ENCODE assay signal across 18 cellular contexts in genomic region chr1:2137257-2138121, GRCh38. TPM values are rescaled to one million over a fixed set of nuclear protein-coding genes. Genes with fewer than 3 reads are reported as not detected.
A peak's percentile ranks its signal among the peaks of the same experiment; 100 is the strongest.
DNase-seq lines count a peak whose midpoint lies in the region; ATAC-seq and TF ChIP-seq lines count a peak whose summit lies in the region.
"Had no signal": no experiment of that assay in that cellular context is flagged by ENCODE, and none has a peak within 500 bp of the region (broad histone marks: within the 10 kb centered on the region; RNA-seq: fewer than 3 reads in every experiment).

No MANE protein-coding gene starts in this region.

- TF ChIP-seq CTCF in left ventricle myocardium inferior (IDR thresholded peaks at IDR 0.05; ENCODE audit: borderline replicate concordance) (no peak), WTC11 (IDR thresholded peaks at IDR 0.05) (no peak), lung (IDR thresholded peaks at IDR 0.05; ENCODE audit: control extremely low read depth, extremely low read depth) (no peak), upper lobe of right lung (IDR thresholded peaks at IDR 0.05) (no peak)

- no peak overlapping the region for H3K27ac ChIP-seq in left ventricle myocardium inferior (replicated peaks)
- H3K27ac ChIP-seq in lung (ENCODE audit: low read depth in 1 of 2, low read length in 1 of 2), result peak overlapping the region in 1 of 2 donors; percentile 90
- H3K27ac ChIP-seq in upper lobe of right lung, result peak overlapping the region; percentile 70
- H3K27ac ChIP-seq: neutrophil, sigmoid colon, uterus had no signal

- peaks cover 5% of the 10 kb centered on the region for H3K4me1 Mint-ChIP-seq in WTC11

- ATAC-seq in left cardiac atrium (no peak), WTC11 (no peak), lung (ENCODE audit: insufficient read depth, low FRiP score) (no peak), upper lobe of right lung (peak; percentile 53), HG02938 (IDR thresholded peaks at IDR 0.05; ENCODE audit: unreplicated experiment) (no peak)

- no peak overlapping the region for H3K4me3 ChIP-seq in left ventricle myocardium inferior
- H3K4me3 ChIP-seq in lung, result no peak overlapping the region
- H3K4me3 ChIP-seq in upper lobe of right lung, result no peak overlapping the region
- H3K4me3 ChIP-seq: sigmoid colon, uterus had no signal

- H3K9me3 Mint-ChIP-seq in WTC11, result no peaks in the 10 kb centered on the region
- H3K9me3 Mint-ChIP-seq: activated naive CD8-positive, alpha-beta T cell treated with anti-CD3 and anti-CD28 coated beads for 36 hours had no signal

- H3K27ac Mint-ChIP-seq in WTC11, result peak overlapping the region; percentile 79
- H3K27ac Mint-ChIP-seq: activated naive CD8-positive, alpha-beta T cell treated with anti-CD3 and anti-CD28 coated beads for 36 hours had no signal

- H3K4me3 Mint-ChIP-seq in WTC11, result no peak overlapping the region
- H3K4me3 Mint-ChIP-seq: activated naive CD8-positive, alpha-beta T cell treated with anti-CD3 and anti-CD28 coated beads for 36 hours had no signal

- H3K36me3 Mint-ChIP-seq in WTC11, result 0 out of 2 replicates have a peak, but pooled peaks cover 2% of the 10 kb centered on the region
- H3K36me3 Mint-ChIP-seq: activated naive CD8-positive, alpha-beta T cell treated with anti-CD3 and anti-CD28 coated beads for 36 hours had no signal

- H3K4me1 ChIP-seq in left ventricle myocardium inferior (peaks cover 43% of the 10 kb centered on the region), lung (ENCODE audit: control insufficient read depth in 2 of 2, insufficient read depth in 2 of 2, low read length in 2 of 2) (peaks cover 0 to 20% of the 10 kb centered on the region in 2 donors), upper lobe of right lung (peaks cover 31% of the 10 kb centered on the region)
- H3K4me1 ChIP-seq: uterus had no signal

- H3K27me3 Mint-ChIP-seq in WTC11 (ENCODE audit: low read depth), result no peaks in the 10 kb centered on the region; the same call in 1 of the 2 replicates
- H3K27me3 Mint-ChIP-seq: activated naive CD8-positive, alpha-beta T cell treated with anti-CD3 and anti-CD28 coated beads for 36 hours had no signal

- DNase-seq in left ventricle myocardium inferior (peak; percentile 9), left cardiac atrium (no peak), WTC11 (ENCODE audit: low spot score) (no peak), lung (ENCODE audit: low spot score) (peak; percentile 70), upper lobe of right lung (peak; percentile 86), NCI-H1436 treated with DMSO at 0.1 percent for 48 hours (lab: John Stamatoyannopoulos, UW) (no peak), C1 segment of cervical spinal cord (lab: John Stamatoyannopoulos, UW) (no peak)
- DNase-seq: activated CD4-positive, CD25-positive, alpha-beta regulatory T cell; activated naive CD8-positive, alpha-beta T cell treated with anti-CD3 and anti-CD28 coated beads for 36 hours; central memory CD4-positive, alpha-beta T cell; DMS 273 treated with DMSO at 0.1 percent for 48 hours; NCI-H1048; NCI-H510A; sigmoid colon; stimulated activated CD4-positive, alpha-beta T cell treated with anti-CD3 and anti-CD28 coated beads, Interleukin-4, amount 100 ng/mL, for 1 hour; uterus had no signal

- no peaks in the 10 kb centered on the region for H3K9me3 ChIP-seq in left ventricle myocardium inferior (replicated peaks)
- no peaks in the 10 kb centered on the region for H3K9me3 ChIP-seq in lung (ENCODE audit: control insufficient read depth in 2 of 2, insufficient read depth in 1 of 2, low read length in 1 of 2)
- no peaks in the 10 kb centered on the region for H3K9me3 ChIP-seq in upper lobe of right lung
- H3K9me3 ChIP-seq: neutrophil, sigmoid colon, uterus had no signal

- H3K36me3 ChIP-seq in left ventricle myocardium inferior, result no peaks in the 10 kb centered on the region
- H3K36me3 ChIP-seq in lung (ENCODE audit: control insufficient read depth in 2 of 2, insufficient read depth in 2 of 2, low read length in 2 of 2), result peaks cover 0 to 1% of the 10 kb centered on the region in 2 donors
- H3K36me3 ChIP-seq in upper lobe of right lung, result no peaks in the 10 kb centered on the region
- H3K36me3 ChIP-seq: neutrophil, sigmoid colon, uterus had no signal

- CTCF ChIA-PET in WTC11 (lab: Charles Lee), result interaction anchor here (1.1 kb wide), 1 partner anchor 37 kb away, joined by 3 read pairs; no protein-coding TSS in a partner anchor

- POLR2A ChIA-PET in WTC11 (lab: Charles Lee), result no interaction called here

- intact Hi-C loops in left ventricle myocardium inferior (cut with micrococcal nuclease) (no loop called here), left cardiac atrium (cut with DNase I) (no loop called here), upper lobe of right lung (cut with DNase I) (no loop called here)

- H3K27me3 ChIP-seq in left ventricle myocardium inferior (ENCODE audit: low read depth), result no peaks in the 10 kb centered on the region
- no peaks in the 10 kb centered on the region for H3K27me3 ChIP-seq in lung (ENCODE audit: control insufficient read depth, insufficient read depth)
- no peaks in the 10 kb centered on the region for H3K27me3 ChIP-seq in upper lobe of right lung
- H3K27me3 ChIP-seq: neutrophil, sigmoid colon, uterus had no signal

- WGBS in lung, 2 donors, result 72 to 86% methylated on average over 29 of the region's 29 CpGs

TF ChIP-seq in WTC11, 78 proteins besides CTCF, POLR2A, EP300 and RAD21 (continues in another document):
- no peak for TF ChIP-seq JUN (CRISPR knock-in tag; IDR thresholded peaks at IDR 0.05)
- TF ChIP-seq GRHL2 (CRISPR knock-in tag; IDR thresholded peaks at IDR 0.05; ENCODE audit: insufficient replicate concordance, severe bottlenecking), result no peak
- TF ChIP-seq RORB (CRISPR knock-in tag; IDR thresholded peaks at IDR 0.05), result no peak
- TF ChIP-seq OVOL2 (CRISPR knock-in tag; IDR thresholded peaks at IDR 0.05; ENCODE audit: borderline replicate concordance), result no peak
- TF ChIP-seq, protein P1, sequence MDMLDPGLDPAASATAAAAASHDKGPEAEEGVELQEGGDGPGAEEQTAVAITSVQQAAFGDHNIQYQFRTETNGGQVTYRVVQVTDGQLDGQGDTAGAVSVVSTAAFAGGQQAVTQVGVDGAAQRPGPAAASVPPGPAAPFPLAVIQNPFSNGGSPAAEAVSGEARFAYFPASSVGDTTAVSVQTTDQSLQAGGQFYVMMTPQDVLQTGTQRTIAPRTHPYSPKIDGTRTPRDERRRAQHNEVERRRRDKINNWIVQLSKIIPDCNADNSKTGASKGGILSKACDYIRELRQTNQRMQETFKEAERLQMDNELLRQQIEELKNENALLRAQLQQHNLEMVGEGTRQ (CRISPR knock-in tag; IDR thresholded peaks at IDR 0.05), result no peak
- TF ChIP-seq, protein P2, sequence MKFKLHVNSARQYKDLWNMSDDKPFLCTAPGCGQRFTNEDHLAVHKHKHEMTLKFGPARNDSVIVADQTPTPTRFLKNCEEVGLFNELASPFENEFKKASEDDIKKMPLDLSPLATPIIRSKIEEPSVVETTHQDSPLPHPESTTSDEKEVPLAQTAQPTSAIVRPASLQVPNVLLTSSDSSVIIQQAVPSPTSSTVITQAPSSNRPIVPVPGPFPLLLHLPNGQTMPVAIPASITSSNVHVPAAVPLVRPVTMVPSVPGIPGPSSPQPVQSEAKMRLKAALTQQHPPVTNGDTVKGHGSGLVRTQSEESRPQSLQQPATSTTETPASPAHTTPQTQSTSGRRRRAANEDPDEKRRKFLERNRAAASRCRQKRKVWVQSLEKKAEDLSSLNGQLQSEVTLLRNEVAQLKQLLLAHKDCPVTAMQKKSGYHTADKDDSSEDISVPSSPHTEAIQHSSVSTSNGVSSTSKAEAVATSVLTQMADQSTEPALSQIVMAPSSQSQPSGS (CRISPR knock-in tag; IDR thresholded peaks at IDR 0.05; ENCODE audit: borderline replicate concordance, low read depth), result no peak
- TF ChIP-seq, protein P3, sequence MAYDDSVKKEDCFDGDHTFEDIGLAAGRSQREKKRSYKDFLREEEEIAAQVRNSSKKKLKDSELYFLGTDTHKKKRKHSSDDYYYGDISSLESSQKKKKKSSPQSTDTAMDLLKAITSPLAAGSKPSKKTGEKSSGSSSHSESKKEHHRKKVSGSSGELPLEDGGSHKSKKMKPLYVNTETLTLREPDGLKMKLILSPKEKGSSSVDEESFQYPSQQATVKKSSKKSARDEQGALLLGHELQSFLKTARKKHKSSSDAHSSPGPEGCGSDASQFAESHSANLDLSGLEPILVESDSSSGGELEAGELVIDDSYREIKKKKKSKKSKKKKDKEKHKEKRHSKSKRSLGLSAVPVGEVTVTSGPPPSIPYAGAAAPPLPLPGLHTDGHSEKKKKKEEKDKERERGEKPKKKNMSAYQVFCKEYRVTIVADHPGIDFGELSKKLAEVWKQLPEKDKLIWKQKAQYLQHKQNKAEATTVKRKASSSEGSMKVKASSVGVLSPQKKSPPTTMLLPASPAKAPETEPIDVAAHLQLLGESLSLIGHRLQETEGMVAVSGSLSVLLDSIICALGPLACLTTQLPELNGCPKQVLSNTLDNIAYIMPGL (CRISPR knock-in tag; IDR thresholded peaks at IDR 0.05), result no peak
- TF ChIP-seq E2F4 (CRISPR knock-in tag; IDR thresholded peaks at IDR 0.05; ENCODE audit: borderline replicate concordance, low read depth), result no peak
- no peak for TF ChIP-seq MYBL2 (CRISPR knock-in tag; IDR thresholded peaks at IDR 0.05)
- no peak for TF ChIP-seq NR2C2 (CRISPR knock-in tag; IDR thresholded peaks at IDR 0.05)
- no peak for TF ChIP-seq ATF3 (CRISPR knock-in tag; conservative IDR thresholded peaks at IDR 0.05)

RNA-seq across cellular contexts. Expression of gene FAAP20, which starts 57.1 kb away (rescaled TPM):
- total RNA-seq in left ventricle myocardium inferior (37.0 TPM), left cardiac atrium (10 to 100 TPM; 35.4 to 41.4 TPM), WTC11 (2021) (133 to 151 TPM (median 150 TPM) in 3 replicates), lung (10 to 100 TPM; 16.8 to 71.6 TPM), upper lobe of right lung (55.3 TPM)
- 10 to 100 TPM; 65.2 to 87.9 TPM for polyA plus RNA-seq in lung

Comparison
In these comparisons a context has a peak if more than half of its experiments do, and no peak if none do; other contexts are left out.
1. DNase-seq: peak in left ventricle myocardium inferior (single experiment), lung (single experiment) and upper lobe of right lung (single experiment); none in left cardiac atrium (single experiment), WTC11 (single experiment), NCI-H1436 treated with DMSO at 0.1 percent for 48 hours (single experiment) and C1 segment of cervical spinal cord (0 of 14).